24 cellular contexts compared by ENCODE assay signal in genomic region chr2:96775160-96775559, GRCh38. TPM values are rescaled to one million over a fixed set of nuclear protein-coding genes. Genes with fewer than 3 reads are reported as not detected.
DNase-seq lines count a peak whose midpoint lies in the region; ATAC-seq and TF ChIP-seq lines count a peak whose summit lies in the region.
"Had no signal": no experiment of that assay in that cellular context is flagged by ENCODE, and none has a peak within 500 bp of the region (broad histone marks: within the 10 kb centered on the region; RNA-seq: fewer than 3 reads in every experiment).

No MANE protein-coding gene starts in this region.

- no peaks in the 10 kb centered on the region for H3K9me3 Mint-ChIP-seq in activated CD8-positive, alpha-beta T cell treated with anti-CD3 and anti-CD28 coated beads, Interleukin-2, amount 10 ng/mL, durations not matched to agents 7 days and 5 days (ENCODE audit: insufficient read depth)
- peaks cover 2% of the 10 kb centered on the region for H3K9me3 Mint-ChIP-seq in activated CD8-positive, alpha-beta T cell treated with anti-CD3 and anti-CD28 coated beads for 36 hours
- H3K9me3 Mint-ChIP-seq in naive thymus-derived CD4-positive, alpha-beta T cell, result no peaks in the 10 kb centered on the region
- H3K9me3 Mint-ChIP-seq: endodermal cell, HFFc6 had no signal

- intact Hi-C loops in activated CD8-positive, alpha-beta T cell treated with anti-CD3 and anti-CD28 coated beads for 36 hours (cut with micrococcal nuclease), result no loop called here
- intact Hi-C loops in naive thymus-derived CD4-positive, alpha-beta T cell (cut with micrococcal nuclease), result no loop called here

- H3K27ac ChIP-seq in naive thymus-derived CD4-positive, alpha-beta T cell (ENCODE audit: low read depth, low read length), result no peak overlapping the region
- H3K27ac ChIP-seq: colonic mucosa, esophagus muscularis mucosa, lower lobe of right lung had no signal

- peaks cover 3% of the 10 kb centered on the region for H3K36me3 Mint-ChIP-seq in activated CD8-positive, alpha-beta T cell treated with anti-CD3 and anti-CD28 coated beads, Interleukin-2, amount 10 ng/mL, durations not matched to agents 7 days and 5 days (ENCODE audit: low read depth)
- no peaks in the 10 kb centered on the region for H3K36me3 Mint-ChIP-seq in activated CD8-positive, alpha-beta T cell treated with anti-CD3 and anti-CD28 coated beads for 36 hours (ENCODE audit: low read depth)
- H3K36me3 Mint-ChIP-seq in T-helper 17 cell (ENCODE audit: low read depth), result no peaks in the 10 kb centered on the region
- H3K36me3 Mint-ChIP-seq in naive thymus-derived CD4-positive, alpha-beta T cell, result peaks cover 0 to 5% (median 0%) of the 10 kb centered on the region in 5 donors

- no peak for TF ChIP-seq CTCF in activated CD8-positive, alpha-beta T cell treated with anti-CD3 and anti-CD28 coated beads for 36 hours (IDR thresholded peaks at IDR 0.05)

- no peak overlapping the region for H3K4me3 Mint-ChIP-seq in activated CD8-positive, alpha-beta T cell treated with anti-CD3 and anti-CD28 coated beads, Interleukin-2, amount 10 ng/mL, durations not matched to agents 7 days and 5 days
- H3K4me3 Mint-ChIP-seq in activated CD8-positive, alpha-beta T cell treated with anti-CD3 and anti-CD28 coated beads for 36 hours, result no peak overlapping the region
- peak overlapping the region; percentile 62 for H3K4me3 Mint-ChIP-seq in T-helper 17 cell
- peak overlapping the region in 5 of 10 donors; percentile 4 to 50 (median 26) for H3K4me3 Mint-ChIP-seq in naive thymus-derived CD4-positive, alpha-beta T cell
- H3K4me3 Mint-ChIP-seq: endodermal cell, HFFc6 had no signal

- POLR2A ChIA-PET in activated CD8-positive, alpha-beta T cell treated with anti-CD3 and anti-CD28 coated beads, Interleukin-2, amount 10 ng/mL, durations not matched to agents 7 days and 5 days (lab: Charles Lee), result interaction anchor here (1.0 to 1.1 kb wide), 2 partner anchors 41 to 138 kb away, joined by 3 to 4 read pairs; partner anchors contain the start of gene CNNM3
- POLR2A ChIA-PET in activated CD8-positive, alpha-beta T cell treated with anti-CD3 and anti-CD28 coated beads for 36 hours (lab: Charles Lee), result interaction anchor here (2.0 kb wide), 1 partner anchor 12 kb away, joined by 13 read pairs; no protein-coding TSS in a partner anchor
- POLR2A ChIA-PET in naive thymus-derived CD4-positive, alpha-beta T cell (lab: Charles Lee), result interaction anchor here (0.9 to 3.2 kb wide), 4 partner anchors 14 to 238 kb away, joined by 3 to 19 read pairs (median 10); partner anchors contain the start of genes CNNM3 and CNNM4

- CTCF ChIA-PET in activated CD8-positive, alpha-beta T cell treated with anti-CD3 and anti-CD28 coated beads, Interleukin-2, amount 10 ng/mL, durations not matched to agents 7 days and 5 days (lab: Charles Lee), result interaction anchor here (1.6 to 4.7 kb wide), 4 partner anchors 14 to 186 kb away, joined by 3 to 112 read pairs (median 12); partner anchors contain the start of genes ANKRD39 and CNNM4
- CTCF ChIA-PET in activated CD8-positive, alpha-beta T cell treated with anti-CD3 and anti-CD28 coated beads for 36 hours (lab: Charles Lee), result interaction anchor here (0.9 to 3.8 kb wide), 4 partner anchors 13 to 176 kb away, joined by 3 to 62 read pairs (median 6); partner anchors contain the start of genes ANKRD39 and CNNM4
- CTCF ChIA-PET in naive thymus-derived CD4-positive, alpha-beta T cell (lab: Charles Lee), result interaction anchor here (1.2 to 3.5 kb wide), 2 partner anchors 13 to 178 kb away, joined by 3 to 40 read pairs; partner anchors contain the start of gene CNNM4

- H3K36me3 ChIP-seq in naive thymus-derived CD4-positive, alpha-beta T cell (ENCODE audit: control insufficient read depth in 2 of 3, insufficient read depth in 3 of 3, low read length in 3 of 3), result no peaks in the 10 kb centered on the region
- H3K36me3 ChIP-seq: BE2C, colonic mucosa, esophagus muscularis mucosa, lower lobe of right lung had no signal

- peaks cover 11 to 12% of the 10 kb centered on the region in 2 donors for H3K4me1 ChIP-seq in naive thymus-derived CD4-positive, alpha-beta T cell (ENCODE audit: control insufficient read depth in 2 of 2, insufficient read depth in 2 of 2, low read length in 2 of 2)
- H3K4me1 ChIP-seq: BE2C had no signal

- ATAC-seq in activated CD8-positive, alpha-beta T cell treated with anti-CD3 and anti-CD28 coated beads, Interleukin-2, amount 10 ng/mL, durations not matched to agents 7 days and 5 days, result no peak
- no peak for ATAC-seq in activated CD8-positive, alpha-beta T cell treated with anti-CD3 and anti-CD28 coated beads for 36 hours
- ATAC-seq in T-helper 17 cell (no peak), GM21717 (IDR thresholded peaks at IDR 0.05; ENCODE audit: unreplicated experiment) (no peak)
- ATAC-seq in naive thymus-derived CD4-positive, alpha-beta T cell, result no peak
- ATAC-seq: lower lobe of right lung had no signal

- peak overlapping the region; percentile 25 for H3K27ac Mint-ChIP-seq in activated CD8-positive, alpha-beta T cell treated with anti-CD3 and anti-CD28 coated beads, Interleukin-2, amount 10 ng/mL, durations not matched to agents 7 days and 5 days
- no peak overlapping the region for H3K27ac Mint-ChIP-seq in activated CD8-positive, alpha-beta T cell treated with anti-CD3 and anti-CD28 coated beads for 36 hours
- H3K27ac Mint-ChIP-seq in T-helper 17 cell, result no peak overlapping the region
- peak overlapping the region in 8 of 9 donors; percentile 1 to 93 (median 52) for H3K27ac Mint-ChIP-seq in naive thymus-derived CD4-positive, alpha-beta T cell
- H3K27ac Mint-ChIP-seq: endodermal cell, HFFc6, progenitor cell of endocrine pancreas had no signal

- H3K9me3 ChIP-seq in T-helper 17 cell (ENCODE audit: control insufficient read depth, low read length, poor library complexity, severe bottlenecking), result no peaks in the 10 kb centered on the region
- no peaks in the 10 kb centered on the region for H3K9me3 ChIP-seq in naive thymus-derived CD4-positive, alpha-beta T cell (ENCODE audit: control insufficient read depth in 2 of 3, low read length in 3 of 3)
- H3K9me3 ChIP-seq: BE2C, colonic mucosa, esophagus muscularis mucosa, lower lobe of right lung had no signal

- H3K27me3 ChIP-seq in naive thymus-derived CD4-positive, alpha-beta T cell (ENCODE audit: control insufficient read depth in 2 of 2, insufficient read depth in 2 of 2, low read length in 2 of 2), result no peaks in the 10 kb centered on the region
- H3K27me3 ChIP-seq: BE2C, colonic mucosa, esophagus muscularis mucosa had no signal

- peaks cover 22% of the 10 kb centered on the region for H3K4me1 Mint-ChIP-seq in activated CD8-positive, alpha-beta T cell treated with anti-CD3 and anti-CD28 coated beads, Interleukin-2, amount 10 ng/mL, durations not matched to agents 7 days and 5 days (ENCODE audit: low read depth)
- peaks cover 23% of the 10 kb centered on the region for H3K4me1 Mint-ChIP-seq in activated CD8-positive, alpha-beta T cell treated with anti-CD3 and anti-CD28 coated beads for 36 hours (ENCODE audit: low read depth)
- peaks cover 21% of the 10 kb centered on the region for H3K4me1 Mint-ChIP-seq in T-helper 17 cell
- peaks cover under 1 to 30% (median 22%) of the 10 kb centered on the region in 7 donors for H3K4me1 Mint-ChIP-seq in naive thymus-derived CD4-positive, alpha-beta T cell

- no peak for DNase-seq in activated CD8-positive, alpha-beta T cell treated with anti-CD3 and anti-CD28 coated beads, Interleukin-2, amount 10 ng/mL, durations not matched to agents 7 days and 5 days
- DNase-seq in activated CD8-positive, alpha-beta T cell treated with anti-CD3 and anti-CD28 coated beads for 36 hours, result no peak
- DNase-seq in EH (ENCODE audit: low read depth) (peak; percentile 44), T-helper 17 cell (no peak), 8988T (no peak), COLO829 (ENCODE audit: low spot score) (no peak)
- no peak for DNase-seq in naive thymus-derived CD4-positive, alpha-beta T cell
- DNase-seq: activated CD4-positive, alpha-beta T cell treated with anti-CD3 and anti-CD28 coated beads, Interleukin-2, amount 50 U/mL, for 48 hours; activated effector memory CD4-positive, alpha-beta T cell treated with anti-CD3 and anti-CD28 coated beads, Interleukin-2, amount 50 U/mL, for 16 hours; activated T-cell treated with anti-CD3 and anti-CD28 coated beads for 4 hours; amygdala; BE2C; colonic mucosa; endodermal cell; HFFc6; lower lobe of right lung; NCI-H1417 treated with DMSO at 0.1 percent for 48 hours; NCI-H2081 treated with DMSO at 0.1 percent for 48 hours; NCI-H82; T1000; trophoblast cell had no signal

- no peak overlapping the region for H3K4me3 ChIP-seq in naive thymus-derived CD4-positive, alpha-beta T cell (ENCODE audit: low read length)
- H3K4me3 ChIP-seq: colonic mucosa, esophagus muscularis mucosa, lower lobe of right lung had no signal

- no peaks in the 10 kb centered on the region for H3K27me3 Mint-ChIP-seq in activated CD8-positive, alpha-beta T cell treated with anti-CD3 and anti-CD28 coated beads, Interleukin-2, amount 10 ng/mL, durations not matched to agents 7 days and 5 days (ENCODE audit: low read depth)
- H3K27me3 Mint-ChIP-seq in activated CD8-positive, alpha-beta T cell treated with anti-CD3 and anti-CD28 coated beads for 36 hours, result no peaks in the 10 kb centered on the region
- no peaks in the 10 kb centered on the region for H3K27me3 Mint-ChIP-seq in T-helper 17 cell
- no peaks in the 10 kb centered on the region for H3K27me3 Mint-ChIP-seq in naive thymus-derived CD4-positive, alpha-beta T cell
- H3K27me3 Mint-ChIP-seq: progenitor cell of endocrine pancreas had no signal

RNA-seq across cellular contexts. Expression of gene CNNM4, which starts 14.5 kb away (rescaled TPM):
- 1 to 10 TPM; 7.1 TPM for total RNA-seq in activated CD8-positive, alpha-beta T cell treated with anti-CD3 and anti-CD28 coated beads, Interleukin-2, amount 10 ng/mL, durations not matched to agents 7 days and 5 days
- 1 to 10 TPM; 5.1 to 5.8 TPM for total RNA-seq in activated CD8-positive, alpha-beta T cell treated with anti-CD3 and anti-CD28 coated beads for 36 hours
- total RNA-seq in T-helper 17 cell, result 1 to 10 TPM; 6.4 to 8.1 TPM
- 1 to 10 TPM; 4.6 to 9.5 (median 5.5) TPM for total RNA-seq in naive thymus-derived CD4-positive, alpha-beta T cell
- 1 to 10 TPM; 1.4 to 2.0 TPM for polyA plus RNA-seq in naive thymus-derived CD4-positive, alpha-beta T cell

RNA-seq across cellular contexts. Expression of gene LMAN2L, which starts 35.3 kb away (rescaled TPM):
- 1 to 10 TPM; 7.4 to 7.9 TPM for total RNA-seq in activated CD8-positive, alpha-beta T cell treated with anti-CD3 and anti-CD28 coated beads, Interleukin-2, amount 10 ng/mL, durations not matched to agents 7 days and 5 days
- 1 to 10 TPM; 4.4 to 6.1 TPM for total RNA-seq in activated CD8-positive, alpha-beta T cell treated with anti-CD3 and anti-CD28 coated beads for 36 hours
- 1 to 10 TPM; 3.6 to 7.1 TPM for total RNA-seq in T-helper 17 cell
- total RNA-seq in naive thymus-derived CD4-positive, alpha-beta T cell, result 10 to 100 TPM in 2 of 5 experiments, 1 to 10 TPM in 3; 5.0 to 10.9 (median 9.2) TPM
- polyA plus RNA-seq in naive thymus-derived CD4-positive, alpha-beta T cell, result 10 to 100 TPM; 16.8 to 28.4 TPM

RNA-seq across cellular contexts. Expression of gene CNNM3, which starts 40.9 kb away (rescaled TPM):
- 10 to 100 TPM; 28.1 to 29.9 TPM for total RNA-seq in activated CD8-positive, alpha-beta T cell treated with anti-CD3 and anti-CD28 coated beads, Interleukin-2, amount 10 ng/mL, durations not matched to agents 7 days and 5 days
- 10 to 100 TPM; 15.8 to 19.3 TPM for total RNA-seq in activated CD8-positive, alpha-beta T cell treated with anti-CD3 and anti-CD28 coated beads for 36 hours
- 10 to 100 TPM; 30.8 to 39.5 TPM for total RNA-seq in T-helper 17 cell
- total RNA-seq in naive thymus-derived CD4-positive, alpha-beta T cell, result 10 to 100 TPM; 32.1 to 51.5 (median 44.6) TPM
- 1 to 10 TPM; 4.0 to 5.8 TPM for polyA plus RNA-seq in naive thymus-derived CD4-positive, alpha-beta T cell

Comparison
In these comparisons a context has a peak if more than half of its experiments do, and no peak if none do; other contexts are left out.
1. H3K27ac Mint-ChIP-seq: peak in activated CD8-positive, alpha-beta T cell treated with anti-CD3 and anti-CD28 coated beads, Interleukin-2, amount 10 ng/mL, durations not matched to agents 7 days and 5 days (single experiment) and naive thymus-derived CD4-positive, alpha-beta T cell (8 of 9); none in activated CD8-positive, alpha-beta T cell treated with anti-CD3 and anti-CD28 coated beads for 36 hours (single experiment) and T-helper 17 cell (single experiment).